Comparison of ENCODE assay signal across 21 cellular contexts in genomic region chr7:100077205-100077604, GRCh38. TPM values are rescaled to one million over a fixed set of nuclear protein-coding genes. Genes with fewer than 3 reads are reported as not detected.
A peak's percentile ranks its signal among the peaks of the same experiment; 100 is the strongest.
DNase-seq lines count a peak whose midpoint lies in the region; ATAC-seq and TF ChIP-seq lines count a peak whose summit lies in the region.
"Had no signal": no experiment of that assay in that cellular context is flagged by ENCODE, and none has a peak within 500 bp of the region (broad histone marks: within the 10 kb centered on the region; RNA-seq: fewer than 3 reads in every experiment).

No MANE protein-coding gene starts in this region.

- H3K27me3 Mint-ChIP-seq in stimulated activated naive CD8-positive, alpha-beta T cell treated with anti-CD3 and anti-CD28 coated beads, Interleukin-15, Interleukin-2, amounts not matched to agents 100 ng/mL and 50 ng/mL, for 24 hours: no peaks in the 10 kb centered on the region
- H3K27me3 Mint-ChIP-seq in neural progenitor cell (ENCODE audit: insufficient read depth, low read depth): peaks cover 27% of the 10 kb centered on the region

- no peak overlapping the region for H2AFZ ChIP-seq in hepatocyte
- no peak overlapping the region for H2AFZ ChIP-seq in neural progenitor cell (replicated peaks)
- H2AFZ ChIP-seq: GM23338 had no signal

- H3K27ac Mint-ChIP-seq in stimulated activated naive CD8-positive, alpha-beta T cell treated with anti-CD3 and anti-CD28 coated beads, Interleukin-15, Interleukin-2, amounts not matched to agents 100 ng/mL and 50 ng/mL, for 24 hours: peak overlapping the region; percentile 75
- no peak overlapping the region for H3K27ac Mint-ChIP-seq in neural progenitor cell
- H3K27ac Mint-ChIP-seq: CD8-positive, alpha-beta T cell; GM23338 had no signal

- H3K79me2 ChIP-seq in hepatocyte: peaks cover 79% of the 10 kb centered on the region
- H3K79me2 ChIP-seq in neural progenitor cell (ENCODE audit: low read depth): peaks cover 70% of the 10 kb centered on the region

- H3K9me2 ChIP-seq in hepatocyte (replicated peaks; ENCODE audit: insufficient read depth): no peaks in the 10 kb centered on the region

- DNase-seq in stimulated activated naive CD8-positive, alpha-beta T cell treated with anti-CD3 and anti-CD28 coated beads, Interleukin-15, Interleukin-2, amounts not matched to agents 100 U/mL and 50 U/mL, for 24 hours: no peak
- no peak for DNase-seq in hepatocyte (ENCODE audit: low spot score)
- no peak for DNase-seq in neural progenitor cell (ENCODE audit: low spot score)
- DNase-seq in effector memory CD4-positive, alpha-beta T cell: no peak
- DNase-seq in central memory CD4-positive, alpha-beta T cell: no peak
- DNase-seq: Calu3; CD8-positive, alpha-beta T cell; GF-D8; KG1; NCI-H1105 treated with DMSO at 0.1 percent for 48 hours; NCI-H1694 treated with DMSO at 0.1 percent for 48 hours; NCI-H510A; NCI-H748 treated with DMSO at 0.1 percent for 48 hours; NK-92 treated with Interleukin-12 subunit alpha and Interleukin-12 subunit beta, amount 100 ng/mL, for 24 hours; RPMI8226; SHP77 treated with DMSO at 0.1 percent for 48 hours had no signal

- peaks cover 17% of the 10 kb centered on the region for H4K20me1 ChIP-seq in hepatocyte (ENCODE audit: insufficient read depth, poor library complexity, severe bottlenecking)
- peaks cover 9% of the 10 kb centered on the region for H4K20me1 ChIP-seq in neural progenitor cell (ENCODE audit: low read depth)

- peaks cover 30% of the 10 kb centered on the region for H3K4me1 ChIP-seq in hepatocyte (ENCODE audit: insufficient read depth)
- peaks cover 8% of the 10 kb centered on the region for H3K4me1 ChIP-seq in neural progenitor cell
- H3K4me1 ChIP-seq in effector memory CD4-positive, alpha-beta T cell (ENCODE audit: control insufficient read depth, insufficient read depth, low read length, poor library complexity, severe bottlenecking): peaks cover 7% of the 10 kb centered on the region

- H3K27me3 ChIP-seq in hepatocyte (no peaks in the 10 kb centered on the region), neural progenitor cell (no peaks in the 10 kb centered on the region)
- no peaks in the 10 kb centered on the region for H3K27me3 ChIP-seq in effector memory CD4-positive, alpha-beta T cell (replicated peaks; ENCODE audit: control insufficient read depth, insufficient read depth, low read length, poor library complexity, severe bottlenecking)

- no peak overlapping the region for H3K4me3 Mint-ChIP-seq in stimulated activated naive CD8-positive, alpha-beta T cell treated with anti-CD3 and anti-CD28 coated beads, Interleukin-15, Interleukin-2, amounts not matched to agents 100 ng/mL and 50 ng/mL, for 24 hours
- H3K4me3 Mint-ChIP-seq in neural progenitor cell: peak overlapping the region; percentile 27
- H3K4me3 Mint-ChIP-seq: CD8-positive, alpha-beta T cell; GM23338 had no signal

- 85% methylated on average over 4 of the region's 4 CpGs for WGBS in hepatocyte (ENCODE audit: low lambda C conversion rate, missing lambda C conversion rate)

- H3K27ac ChIP-seq in hepatocyte (peak overlapping the region; percentile 92), neural progenitor cell (no peak overlapping the region)
- no peak overlapping the region for H3K27ac ChIP-seq in effector memory CD4-positive, alpha-beta T cell (ENCODE audit: insufficient read depth, low read length, poor library complexity, severe bottlenecking)

- peak overlapping the region; percentile 90 for H3K4me2 ChIP-seq in hepatocyte
- H3K4me2 ChIP-seq in neural progenitor cell: no peak overlapping the region
- H3K4me2 ChIP-seq: GM23338 had no signal

- no peak overlapping the region for H3K9ac ChIP-seq in neural progenitor cell

- H3K4me3 ChIP-seq in hepatocyte (no peak overlapping the region), neural progenitor cell (no peak overlapping the region)
- H3K4me3 ChIP-seq in effector memory CD4-positive, alpha-beta T cell (ENCODE audit: insufficient read depth, low read depth, low read length, poor library complexity, severe bottlenecking): no peak overlapping the region
- H3K4me3 ChIP-seq: GM23338 had no signal

- H3K36me3 Mint-ChIP-seq in stimulated activated naive CD8-positive, alpha-beta T cell treated with anti-CD3 and anti-CD28 coated beads, Interleukin-15, Interleukin-2, amounts not matched to agents 100 ng/mL and 50 ng/mL, for 24 hours (ENCODE audit: low read depth): peaks cover 74% of the 10 kb centered on the region
- peaks cover 75% of the 10 kb centered on the region for H3K36me3 Mint-ChIP-seq in neural progenitor cell

- no peak for ATAC-seq in stimulated activated naive CD8-positive, alpha-beta T cell treated with anti-CD3 and anti-CD28 coated beads, Interleukin-15, Interleukin-2, amounts not matched to agents 100 U/mL and 50 U/mL, for 24 hours
- ATAC-seq in GM18868 (IDR thresholded peaks at IDR 0.05; ENCODE audit: unreplicated experiment) (no peak), HG03135 (IDR thresholded peaks at IDR 0.05; ENCODE audit: unreplicated experiment) (no peak)
- ATAC-seq: CD8-positive, alpha-beta T cell; GM23338; HCT116 had no signal

- H3K36me3 ChIP-seq in hepatocyte (replicated peaks; ENCODE audit: insufficient read depth, low read depth): peaks cover 36% of the 10 kb centered on the region
- H3K36me3 ChIP-seq in neural progenitor cell: peaks cover 65% of the 10 kb centered on the region
- H3K36me3 ChIP-seq in effector memory CD4-positive, alpha-beta T cell (ENCODE audit: control insufficient read depth, insufficient read depth, low read length): peaks cover 59% of the 10 kb centered on the region

- peaks cover 4% of the 10 kb centered on the region for H3K9me3 Mint-ChIP-seq in stimulated activated naive CD8-positive, alpha-beta T cell treated with anti-CD3 and anti-CD28 coated beads, Interleukin-15, Interleukin-2, amounts not matched to agents 100 ng/mL and 50 ng/mL, for 24 hours
- H3K9me3 Mint-ChIP-seq in neural progenitor cell: peaks cover 68% of the 10 kb centered on the region

- peaks cover 14% of the 10 kb centered on the region for H3F3A ChIP-seq in neural progenitor cell (ENCODE audit: low read depth)

- H3K9me3 ChIP-seq in hepatocyte (ENCODE audit: low read depth) (peaks cover 20% of the 10 kb centered on the region), neural progenitor cell (ENCODE audit: low read depth) (peaks cover 28% of the 10 kb centered on the region)
- peaks cover 3% of the 10 kb centered on the region for H3K9me3 ChIP-seq in effector memory CD4-positive, alpha-beta T cell (ENCODE audit: control insufficient read depth, low read length)

- peaks cover 30% of the 10 kb centered on the region for H3K4me1 Mint-ChIP-seq in stimulated activated naive CD8-positive, alpha-beta T cell treated with anti-CD3 and anti-CD28 coated beads, Interleukin-15, Interleukin-2, amounts not matched to agents 100 ng/mL and 50 ng/mL, for 24 hours (ENCODE audit: low read depth)
- peaks cover 9% of the 10 kb centered on the region for H3K4me1 Mint-ChIP-seq in neural progenitor cell

- TF ChIP-seq CTCF in hepatocyte (IDR thresholded peaks at IDR 0.05; ENCODE audit: poor library complexity): no peak
- TF ChIP-seq CTCF in neural progenitor cell (IDR thresholded peaks at IDR 0.05): no peak

RNA-seq across cellular contexts. Expression of gene ZNF3, which starts 4.3 kb away (rescaled TPM):
- total RNA-seq in hepatocyte (30.1 and 35.6 TPM in 2 replicates), neural progenitor cell (ENCODE audit: low replicate concordance) (56.0 and 73.6 TPM in 2 replicates)
- 20.7 and 28.3 TPM in 2 replicates for polyA plus RNA-seq in hepatocyte

RNA-seq across cellular contexts. Expression of gene COPS6, which starts 11.6 kb away (rescaled TPM):
- total RNA-seq in hepatocyte (41.9 and 53.7 TPM in 2 replicates), neural progenitor cell (ENCODE audit: low replicate concordance) (42.2 and 63.9 TPM in 2 replicates)
- polyA plus RNA-seq in hepatocyte: 161 and 163 TPM in 2 replicates

RNA-seq across cellular contexts. Expression of gene MCM7, which starts 24.0 kb away (rescaled TPM):
- total RNA-seq in hepatocyte (39.0 and 42.1 TPM in 2 replicates), neural progenitor cell (ENCODE audit: low replicate concordance) (206 and 297 TPM in 2 replicates)
- 49.3 and 57.5 TPM in 2 replicates for polyA plus RNA-seq in hepatocyte

RNA-seq across cellular contexts. Expression of gene AP4M1, which starts 24.2 kb away (rescaled TPM):
- total RNA-seq in hepatocyte (13.0 and 22.8 TPM in 2 replicates), neural progenitor cell (ENCODE audit: low replicate concordance) (15.3 and 15.4 TPM in 2 replicates)
- 17.4 and 22.0 TPM in 2 replicates for polyA plus RNA-seq in hepatocyte

RNA-seq across cellular contexts. Expression of gene ZSCAN21, which starts 27.6 kb away (rescaled TPM):
- total RNA-seq in hepatocyte: 9.6 and 10.9 TPM in 2 replicates
- 11.7 and 12.8 TPM in 2 replicates for polyA plus RNA-seq in hepatocyte
- 29.0 and 33.4 TPM in 2 replicates for total RNA-seq in neural progenitor cell (ENCODE audit: low replicate concordance)
